9 cellular contexts compared by ENCODE assay signal in the genomic region with DNA sequence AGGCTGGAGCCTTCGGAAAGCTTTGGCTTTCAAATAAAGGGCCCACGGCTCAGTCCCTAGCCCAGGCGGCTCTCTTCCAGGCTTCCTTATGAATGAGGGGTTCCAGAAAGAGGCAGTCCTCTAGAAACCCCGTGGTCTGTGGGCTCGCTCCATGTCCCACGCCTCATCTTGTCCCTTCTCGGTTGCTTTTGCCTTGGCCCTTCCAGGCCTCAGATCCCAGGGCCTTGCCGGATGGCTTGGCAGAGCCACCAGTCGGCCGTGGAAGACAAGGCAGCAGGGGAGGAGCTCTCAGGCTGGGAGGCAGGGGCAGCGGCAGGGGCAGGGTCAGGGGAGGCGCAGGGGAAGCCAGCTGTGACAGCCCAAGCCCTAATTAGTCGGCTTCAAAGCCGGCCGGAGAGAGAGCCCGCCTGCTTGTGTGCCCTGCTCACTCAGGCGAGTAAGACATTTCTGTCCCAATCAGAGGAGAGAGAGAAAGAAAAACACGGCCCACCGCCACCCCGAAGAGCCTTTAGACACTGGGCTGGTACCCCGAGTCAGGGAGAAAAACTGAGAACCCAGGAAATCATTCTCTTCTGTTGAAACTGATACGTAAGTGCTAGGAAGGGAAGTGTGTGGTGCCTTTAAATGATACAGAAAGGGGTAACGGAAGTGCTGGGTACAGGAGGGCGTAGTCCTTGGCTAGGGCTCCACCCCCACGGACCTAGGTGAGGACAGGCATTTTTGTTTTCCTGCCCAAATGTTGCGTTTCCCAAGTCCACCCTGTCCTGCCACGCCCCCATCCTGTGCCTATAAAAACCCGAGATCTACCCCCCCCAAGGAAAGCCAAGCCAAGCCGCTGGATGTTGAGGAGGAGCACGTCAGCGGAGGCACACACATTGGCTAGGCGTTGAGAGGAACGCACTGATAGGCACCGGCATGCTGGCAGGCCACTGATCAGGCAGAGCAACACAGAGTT. TPM values are rescaled to one million over a fixed set of nuclear protein-coding genes. Genes with fewer than 3 reads are reported as not detected.
DNase-seq lines count a peak whose midpoint lies in the region; ATAC-seq, FAIRE-seq and TF ChIP-seq lines count a peak whose summit lies in the region.
"Had no signal": no experiment of that assay in that cellular context is flagged by ENCODE, and none has a peak within 500 bp of the region (broad histone marks: within the 10 kb centered on the region; RNA-seq: fewer than 3 reads in every experiment).

No MANE protein-coding gene starts in this region.

- TF ChIP-seq POLR2A in endothelial cell of umbilical vein (IDR thresholded peaks at IDR 0.05; ENCODE audit: low read depth, low read length), result no peak

- dilution Hi-C loops in endothelial cell of umbilical vein (cut with MboI; ENCODE audit: extremely low pct_ligation_motif_present, low sequenced_read_pairs), result no loop called here

- CTCF ChIA-PET in endothelial cell of umbilical vein (lab: Charles Lee), result interaction anchor here (0.7 to 1.1 kb wide), 3 partner anchors 46 to 71 kb away, joined by 3 to 4 read pairs (median 3); a partner anchor contains a TSS
- CTCF ChIA-PET in naive thymus-derived CD4-positive, alpha-beta T cell (lab: Charles Lee), result no interaction called here

- H3K36me3 Mint-ChIP-seq in naive thymus-derived CD4-positive, alpha-beta T cell, result peaks cover 0 to 4% (median 0%) of the 10 kb centered on the region in 5 donors
- no peaks in the 10 kb centered on the region for H3K36me3 Mint-ChIP-seq in HFFc6 (ENCODE audit: low read depth)

- ATAC-seq in naive thymus-derived CD4-positive, alpha-beta T cell, result peak; percentile 67
- ATAC-seq in foreskin keratinocyte, result no peak

- H3K27me3 Mint-ChIP-seq in naive thymus-derived CD4-positive, alpha-beta T cell, result peaks cover 2 to 25% (median 9%) of the 10 kb centered on the region in 5 donors
- H3K27me3 Mint-ChIP-seq in HFFc6 (ENCODE audit: insufficient read depth), result no peaks in the 10 kb centered on the region; the same call in 1 of the 2 replicates

- H3K9me3 ChIP-seq in endothelial cell of umbilical vein (replicated peaks; ENCODE audit: control insufficient read depth, insufficient read depth, low read length), result no peaks in the 10 kb centered on the region
- no peaks in the 10 kb centered on the region for H3K9me3 ChIP-seq in naive thymus-derived CD4-positive, alpha-beta T cell (ENCODE audit: control insufficient read depth in 2 of 3, low read length in 3 of 3)

- H3K27me3 ChIP-seq in endothelial cell of umbilical vein (ENCODE audit: control insufficient read depth in 2 of 2, insufficient read depth in 2 of 2, low read length in 2 of 2) (no peaks in the 10 kb centered on the region), foreskin keratinocyte (no peaks in the 10 kb centered on the region)
- H3K27me3 ChIP-seq in naive thymus-derived CD4-positive, alpha-beta T cell (ENCODE audit: control insufficient read depth in 2 of 2, insufficient read depth in 2 of 2, low read length in 2 of 2), result no peaks in the 10 kb centered on the region

- peak overlapping the region in 5 of 10 donors; percentile 15 to 55 (median 36) for H3K4me3 Mint-ChIP-seq in naive thymus-derived CD4-positive, alpha-beta T cell
- no peak overlapping the region for H3K4me3 Mint-ChIP-seq in HFFc6

- TF ChIP-seq CTCF in endothelial cell of umbilical vein (IDR thresholded peaks at IDR 0.05; ENCODE audit: extremely low read depth in 1 of 2, insufficient read depth in 1 of 2, low read depth in 1 of 2, low read length in 2 of 2) (no peak), foreskin keratinocyte (conservative IDR thresholded peaks at IDR 0.05) (no peak), HFFc6 (IDR thresholded peaks at IDR 0.05) (no peak)

- H3K27ac ChIP-seq in endothelial cell of umbilical vein (ENCODE audit: insufficient read depth, low read depth, low read length), result no peak overlapping the region
- no peak overlapping the region for H3K27ac ChIP-seq in naive thymus-derived CD4-positive, alpha-beta T cell (ENCODE audit: low read depth, low read length)
- H3K27ac ChIP-seq in foreskin keratinocyte, result no peak overlapping the region

- peak overlapping the region; percentile 52 for H2AFZ ChIP-seq in endothelial cell of umbilical vein (ENCODE audit: low read depth, low read length)

- H3K79me2 ChIP-seq in endothelial cell of umbilical vein (ENCODE audit: control insufficient read depth, insufficient read depth, low read length), result no peaks in the 10 kb centered on the region

- H3K9me3 Mint-ChIP-seq in naive thymus-derived CD4-positive, alpha-beta T cell, result peaks cover 0 to 1% (median 0%) of the 10 kb centered on the region in 11 donors
- H3K9me3 Mint-ChIP-seq in HFFc6, result no peaks in the 10 kb centered on the region

- H3K36me3 ChIP-seq in endothelial cell of umbilical vein (ENCODE audit: control insufficient read depth in 2 of 2, extremely low read depth in 1 of 2, insufficient read depth in 2 of 2, low read length in 2 of 2), result no peaks in the 10 kb centered on the region
- H3K36me3 ChIP-seq in naive thymus-derived CD4-positive, alpha-beta T cell (ENCODE audit: control insufficient read depth in 2 of 3, insufficient read depth in 3 of 3, low read length in 3 of 3), result no peaks in the 10 kb centered on the region

- intact Hi-C loops in endothelial cell of umbilical vein (cut with micrococcal nuclease), result no loop called here
- intact Hi-C loops in naive thymus-derived CD4-positive, alpha-beta T cell (cut with micrococcal nuclease), result no loop called here

- no peak overlapping the region for H3K9ac ChIP-seq in endothelial cell of umbilical vein (replicated peaks; ENCODE audit: extremely low read depth, insufficient read depth, low read length)

- POLR2A ChIA-PET in endothelial cell of umbilical vein (lab: Charles Lee), result no interaction called here
- POLR2A ChIA-PET in naive thymus-derived CD4-positive, alpha-beta T cell (lab: Charles Lee), result no interaction called here

- no peaks in the 10 kb centered on the region for H3K4me1 ChIP-seq in endothelial cell of umbilical vein (ENCODE audit: control insufficient read depth, extremely low read depth, insufficient read depth, low read length)
- no peaks in the 10 kb centered on the region for H3K4me1 ChIP-seq in naive thymus-derived CD4-positive, alpha-beta T cell (ENCODE audit: control insufficient read depth in 2 of 2, insufficient read depth in 2 of 2, low read length in 2 of 2)
- H3K4me1 ChIP-seq in foreskin keratinocyte, result peaks cover 5% of the 10 kb centered on the region

- no TSS peak for BruUV-seq in endothelial cell of umbilical vein (replicated peaks; lab: Mats Ljungman, UMichigan)

- FAIRE-seq in endothelial cell of umbilical vein (lab: Jason Lieb, UNC), result no peak
- FAIRE-seq: keratinocyte had no signal

- no peak overlapping the region for H3K4me2 ChIP-seq in endothelial cell of umbilical vein (ENCODE audit: insufficient read depth, low read length)

- peak overlapping the region in 4 of 9 donors; percentile 31 to 54 (median 46) for H3K27ac Mint-ChIP-seq in naive thymus-derived CD4-positive, alpha-beta T cell
- no peak overlapping the region for H3K27ac Mint-ChIP-seq in HFFc6

- H3K4me1 Mint-ChIP-seq in naive thymus-derived CD4-positive, alpha-beta T cell, result peaks cover 0 to 2% (median 0%) of the 10 kb centered on the region in 7 donors
- H3K4me1 Mint-ChIP-seq in HFFc6 (ENCODE audit: low read depth), result peaks cover 5% of the 10 kb centered on the region; the same call in 1 of the 2 replicates

- no peaks in the 10 kb centered on the region for H3K9me1 ChIP-seq in endothelial cell of umbilical vein (replicated peaks; ENCODE audit: control insufficient read depth, extremely low read depth, insufficient read depth, low read length)

- DNase-seq in DMS153 (lab: John Stamatoyannopoulos, UW), result peak; percentile 50
- DNase-seq in NCI-H524 treated with DMSO at 0.1 percent for 48 hours (lab: John Stamatoyannopoulos, UW), result peak; percentile 53
- peak; percentile 20 for DNase-seq in endothelial cell of umbilical vein (ENCODE audit: low read depth, low spot score)
- peak in 1 of 9 donors; percentile 1 for DNase-seq in naive thymus-derived CD4-positive, alpha-beta T cell
- no peak for DNase-seq in OCI-M2 (lab: John Stamatoyannopoulos, UW; ENCODE audit: unreplicated experiment)
- no peak for DNase-seq in foreskin keratinocyte
- DNase-seq in NCI-H345 treated with DMSO at 0.1 percent for 48 hours (lab: John Stamatoyannopoulos, UW; ENCODE audit: unreplicated experiment), result no peak
- DNase-seq in HFFc6, result no peak

- H4K20me1 ChIP-seq in endothelial cell of umbilical vein (replicated peaks; ENCODE audit: control insufficient read depth, extremely low read depth, insufficient read depth, low read length), result no peaks in the 10 kb centered on the region

- no peak overlapping the region for H3K4me3 ChIP-seq in endothelial cell of umbilical vein (replicated peaks in 1 of 3; ENCODE audit: insufficient read depth in 1 of 3, low read depth in 1 of 3, low read length in 3 of 3)
- no peak overlapping the region for H3K4me3 ChIP-seq in naive thymus-derived CD4-positive, alpha-beta T cell (ENCODE audit: low read length)

TF ChIP-seq in endothelial cell of umbilical vein, 7 proteins besides CTCF, POLR2A, EP300 and RAD21 (continues in another document):
- TF ChIP-seq MYC (IDR thresholded peaks at IDR 0.05; ENCODE audit: low read depth, low read length) (no peak), FOS (IDR thresholded peaks at IDR 0.05; ENCODE audit: borderline replicate concordance, insufficient read depth, low read length) (no peak), EZH2 (IDR thresholded peaks at IDR 0.05; ENCODE audit: borderline replicate concordance, low read depth, low read length, severe bottlenecking) (no peak), JUN (IDR thresholded peaks at IDR 0.05; ENCODE audit: borderline replicate concordance, insufficient read depth, insufficient read length, low read depth) (no peak), GATA2 (IDR thresholded peaks at IDR 0.05; ENCODE audit: insufficient read depth, insufficient read length, low read depth, low read length) (no peak), POLR2AphosphoS5 (IDR thresholded peaks at IDR 0.05; ENCODE audit: insufficient read depth, low read depth, low read length) (no peak)

RNA-seq across cellular contexts. Expression of a gene that starts 27.8 kb away (rescaled TPM):
- total RNA-seq in endothelial cell of umbilical vein, result 0.46 TPM in 1 of 2 replicates, not detected in the other
- polyA plus RNA-seq in endothelial cell of umbilical vein, result 0.08 and 0.19 TPM in 2 replicates
- 0.11 and 0.19 TPM in 2 replicates for polyA plus RNA-seq in endothelial cell of umbilical vein (2011; cell fraction: cytosol; rRNA removed)
- 0.15 and 0.32 TPM in 2 replicates for polyA plus RNA-seq in endothelial cell of umbilical vein (2011; cell fraction: nucleus; rRNA removed)
- 0.40 and 0.78 TPM in 2 replicates for polyA plus RNA-seq in endothelial cell of umbilical vein (2012)
- 0.17 TPM in 1 of 2 replicates, not detected in the other for polyA minus RNA-seq in endothelial cell of umbilical vein
- polyA minus RNA-seq in endothelial cell of umbilical vein (2011; cell fraction: cytosol; rRNA and poly(A)+ RNA removed), result not detected
- polyA minus RNA-seq in endothelial cell of umbilical vein (2011; cell fraction: nucleus; rRNA and poly(A)+ RNA removed), result 0.67 TPM in 1 of 2 replicates, not detected in the other
- under 1 TPM in 1 of 5 experiments, not detected in 4; 0.27 TPM for total RNA-seq in naive thymus-derived CD4-positive, alpha-beta T cell
- under 1 TPM; 0.14 to 0.61 TPM for polyA plus RNA-seq in naive thymus-derived CD4-positive, alpha-beta T cell
- 0.14 and 0.24 TPM in 2 replicates for total RNA-seq in foreskin keratinocyte
- 0.02 and 0.03 TPM in 2 replicates for polyA plus RNA-seq in foreskin keratinocyte
- under 1 TPM in 2 of 6 experiments, not detected in 4; 0.09 to 0.14 TPM for total RNA-seq in HFFc6 (2021; fragmentation: NEBNext Ultra II Directional; extraction: Animal tissue kit (Norgen Biotek cat#: 25700))

Comparison
In these comparisons a context has a peak if more than half of its experiments do, and no peak if none do; other contexts are left out.
1. DNase-seq: peak in DMS153 (single experiment), NCI-H524 treated with DMSO at 0.1 percent for 48 hours (single experiment) and endothelial cell of umbilical vein (single experiment); none in OCI-M2 (single experiment), foreskin keratinocyte (0 of 2), NCI-H345 treated with DMSO at 0.1 percent for 48 hours (single experiment) and HFFc6 (single experiment).